11 cellular contexts compared by ENCODE assay signal in genomic region chr1:87030740-87031400, GRCh38.
DNase-seq lines count a peak whose midpoint lies in the region; ATAC-seq lines count a peak whose summit lies in the region.
"Had no signal": no experiment of that assay in that cellular context is flagged by ENCODE, and none has a peak within 500 bp of the region (broad histone marks: within the 10 kb centered on the region; RNA-seq: fewer than 3 reads in every experiment).

No MANE protein-coding gene starts in this region.

- no peaks in the 10 kb centered on the region for H3K36me3 Mint-ChIP-seq in stimulated activated effector memory CD8-positive, alpha-beta T cell treated with anti-CD3 and anti-CD28 coated beads, Interleukin-12 subunit alpha, Interleukin-12 subunit beta, amount 100 ng/mL, for 72 hours

- no peaks in the 10 kb centered on the region for H3K9me3 Mint-ChIP-seq in stimulated activated effector memory CD8-positive, alpha-beta T cell treated with anti-CD3 and anti-CD28 coated beads, Interleukin-12 subunit alpha, Interleukin-12 subunit beta, amount 100 ng/mL, for 72 hours

- ATAC-seq in GM19025 (IDR thresholded peaks at IDR 0.05; ENCODE audit: low read depth, unreplicated experiment) (peak; percentile 96), GM21723 (IDR thresholded peaks at IDR 0.05; ENCODE audit: unreplicated experiment) (peak; percentile 76), HG03108 (IDR thresholded peaks at IDR 0.05; ENCODE audit: unreplicated experiment) (peak; percentile 80), left ventricle myocardium superior (no peak)
- ATAC-seq in stimulated activated effector memory CD8-positive, alpha-beta T cell treated with anti-CD3 and anti-CD28 coated beads, Interleukin-12 subunit alpha, Interleukin-12 subunit beta, amount 100 ng/mL, for 72 hours: peak; percentile 53
- ATAC-seq: heart left ventricle had no signal

- intact Hi-C loops in left ventricle myocardium superior (cut with micrococcal nuclease): no loop called here

- H3K4me3 Mint-ChIP-seq in stimulated activated effector memory CD8-positive, alpha-beta T cell treated with anti-CD3 and anti-CD28 coated beads, Interleukin-12 subunit alpha, Interleukin-12 subunit beta, amount 100 ng/mL, for 72 hours: no peak overlapping the region

- H3K27ac Mint-ChIP-seq in stimulated activated effector memory CD8-positive, alpha-beta T cell treated with anti-CD3 and anti-CD28 coated beads, Interleukin-12 subunit alpha, Interleukin-12 subunit beta, amount 100 ng/mL, for 72 hours: no peak overlapping the region

- DNase-seq in stimulated activated effector memory CD8-positive, alpha-beta T cell treated with anti-CD3 and anti-CD28 coated beads, Interleukin-12 subunit alpha, Interleukin-12 subunit beta, amount 100 ng/mL, for 72 hours (ENCODE audit: low spot score in 2 of 2): no peak
- DNase-seq in caudate nucleus (lab: John Stamatoyannopoulos, UW) (no peak), cerebellar cortex (ENCODE audit: low spot score) (no peak), left ventricle myocardium superior (no peak)
- DNase-seq: activated CD4-positive, alpha-beta T cell treated with anti-CD3 and anti-CD28 coated beads for 4 hours; heart left ventricle; NCI-H1092 treated with DMSO at 0.1 percent for 48 hours; SK-N-SH had no signal

- no peak overlapping the region for H3K27ac ChIP-seq in caudate nucleus (ENCODE audit: low read depth, low read length)
- H3K27ac ChIP-seq: heart left ventricle had no signal

- H3K4me1 Mint-ChIP-seq in stimulated activated effector memory CD8-positive, alpha-beta T cell treated with anti-CD3 and anti-CD28 coated beads, Interleukin-12 subunit alpha, Interleukin-12 subunit beta, amount 100 ng/mL, for 72 hours: no peaks in the 10 kb centered on the region
